10 cellular contexts compared by ENCODE assay signal in genomic region chr1:46406881-46407608, GRCh38. TPM values are rescaled to one million over a fixed set of nuclear protein-coding genes. Genes with fewer than 3 reads are reported as not detected.
DNase-seq lines count a peak whose midpoint lies in the region; ATAC-seq and TF ChIP-seq lines count a peak whose summit lies in the region.
"Had no signal": no experiment of that assay in that cellular context is flagged by ENCODE, and none has a peak within 500 bp of the region (broad histone marks: within the 10 kb centered on the region; RNA-seq: fewer than 3 reads in every experiment).

No MANE protein-coding gene starts in this region.

- H3K4me1 Mint-ChIP-seq in nephron progenitor cell: peaks cover 24% of the 10 kb centered on the region

- peaks cover 4% of the 10 kb centered on the region for H3K36me3 ChIP-seq in left ventricle myocardium inferior

- peaks cover 17% of the 10 kb centered on the region for H3K27me3 Mint-ChIP-seq in nephron progenitor cell (ENCODE audit: low read depth, poor library complexity)

- peak overlapping the region; percentile 48 for H3K4me3 Mint-ChIP-seq in nephron progenitor cell
- H3K4me3 Mint-ChIP-seq: activated T-helper 1 cell treated with anti-CD3 and anti-CD28 coated beads, Interleukin-12 subunit alpha, Interleukin-12 subunit beta, Interleukin-2, Interleukin-4 antibody, amounts not matched to agents 30 ng/mL and 10 ng/mL and 1 ng/mL, durations not matched to agents 14 hours and 24 hours and 36 hours had no signal

- H3K4me3 ChIP-seq in left ventricle myocardium inferior: peak overlapping the region; percentile 50

- DNase-seq in left ventricle myocardium inferior (no peak), left ventricle myocardium superior (no peak), nephron progenitor cell (peak; percentile 25), NCI-H1105 treated with DMSO at 0.1 percent for 48 hours (lab: John Stamatoyannopoulos, UW) (no peak)
- no peak for DNase-seq in activated CD8-positive, alpha-beta memory T cell treated with anti-CD3 and anti-CD28 coated beads, Interleukin-2, amount 50 U/mL, for 4 hours
- DNase-seq: NCI-H1417 treated with DMSO at 0.1 percent for 48 hours had no signal

- H3K9me3 Mint-ChIP-seq in nephron progenitor cell: no peaks in the 10 kb centered on the region
- H3K9me3 Mint-ChIP-seq: activated T-helper 1 cell treated with anti-CD3 and anti-CD28 coated beads, Interleukin-12 subunit alpha, Interleukin-12 subunit beta, Interleukin-2, Interleukin-4 antibody, amounts not matched to agents 30 ng/mL and 10 ng/mL and 1 ng/mL, durations not matched to agents 14 hours and 24 hours and 36 hours had no signal

- intact Hi-C loops in left ventricle myocardium inferior (cut with micrococcal nuclease) (no loop called here), left ventricle myocardium superior (cut with micrococcal nuclease) (loop anchor here (5.0 kb wide), 1 partner anchor 120 kb away; no protein-coding TSS in a partner anchor)

- H3K27ac ChIP-seq in left ventricle myocardium inferior (replicated peaks) (no peak overlapping the region), cingulate gyrus (ENCODE audit: low read depth, low read length) (peak overlapping the region; percentile 72)

- ATAC-seq in left ventricle myocardium superior (no peak), HG03521 (IDR thresholded peaks at IDR 0.05; ENCODE audit: unreplicated experiment) (no peak), GM18517 (IDR thresholded peaks at IDR 0.05; ENCODE audit: unreplicated experiment) (no peak)

- H3K4me1 ChIP-seq in left ventricle myocardium inferior: peaks cover 8% of the 10 kb centered on the region

- no peak for TF ChIP-seq CTCF in left ventricle myocardium inferior (IDR thresholded peaks at IDR 0.05; ENCODE audit: borderline replicate concordance)
- TF ChIP-seq CTCF in nephron progenitor cell (IDR thresholded peaks at IDR 0.05): no peak

- no peak overlapping the region for H3K27ac Mint-ChIP-seq in nephron progenitor cell
- H3K27ac Mint-ChIP-seq: activated T-helper 1 cell treated with anti-CD3 and anti-CD28 coated beads, Interleukin-12 subunit alpha, Interleukin-12 subunit beta, Interleukin-2, Interleukin-4 antibody, amounts not matched to agents 30 ng/mL and 10 ng/mL and 1 ng/mL, durations not matched to agents 14 hours and 24 hours and 36 hours had no signal

- H3K9me3 ChIP-seq in left ventricle myocardium inferior (replicated peaks): no peaks in the 10 kb centered on the region

- H3K36me3 Mint-ChIP-seq in nephron progenitor cell (ENCODE audit: low read depth): no peaks in the 10 kb centered on the region

- H3K27me3 ChIP-seq in left ventricle myocardium inferior (ENCODE audit: low read depth): no peaks in the 10 kb centered on the region

RNA-seq across cellular contexts. Expression of gene FAAH, which starts 12.9 kb away (rescaled TPM):
- total RNA-seq in left ventricle myocardium inferior: 2.8 TPM
- 9.8 TPM for total RNA-seq in left ventricle myocardium superior
